Comparison of ENCODE assay signal across 15 cellular contexts in the genomic region with DNA sequence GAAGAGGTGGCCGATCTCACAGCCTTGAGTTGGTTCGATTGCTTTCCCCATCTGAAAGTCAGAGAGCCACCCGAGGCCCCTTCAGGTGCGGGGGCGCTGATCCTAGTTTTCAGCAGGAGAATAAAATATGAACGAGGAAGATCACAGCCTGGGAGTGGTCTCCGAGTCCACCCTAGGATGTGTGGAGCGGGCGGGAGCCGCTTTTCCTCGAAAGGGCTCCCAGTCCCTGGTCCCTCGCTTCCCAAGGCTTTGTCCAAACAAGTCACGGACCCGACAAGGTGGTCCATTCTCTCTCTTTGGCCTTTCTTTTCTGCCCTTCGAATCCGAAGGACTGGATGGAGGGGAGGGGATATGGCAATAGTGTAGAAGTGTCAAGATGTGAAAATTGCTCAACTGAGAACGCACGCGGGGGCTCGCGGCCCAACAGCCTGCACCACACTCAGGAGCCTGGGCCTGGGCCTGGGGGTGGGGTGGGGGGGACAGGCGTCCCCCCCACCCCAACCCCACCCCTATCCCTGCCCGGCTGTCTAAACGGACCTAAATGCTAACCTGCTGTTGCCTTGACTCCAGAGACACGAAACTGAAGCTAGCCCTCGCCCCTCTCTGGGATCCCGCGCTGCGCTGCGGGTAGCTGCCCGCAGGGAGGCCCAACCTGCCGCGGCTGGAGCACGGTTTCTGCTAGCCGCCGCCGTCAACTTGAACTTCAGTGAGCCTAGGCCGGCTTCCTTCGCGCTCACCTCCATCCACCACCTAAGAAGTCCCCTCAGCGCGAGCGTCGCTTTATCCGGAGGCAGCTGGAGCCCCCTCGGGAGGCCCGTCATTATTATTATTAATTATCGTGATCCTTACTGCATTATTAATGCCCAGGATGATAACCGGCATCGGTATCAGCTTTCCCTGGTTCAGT. TPM values are rescaled to one million over a fixed set of nuclear protein-coding genes. Genes with fewer than 3 reads are reported as not detected.
A peak's percentile ranks its signal among the peaks of the same experiment; 100 is the strongest.
DNase-seq lines count a peak whose midpoint lies in the region; ATAC-seq and TF ChIP-seq lines count a peak whose summit lies in the region.
"Had no signal": no experiment of that assay in that cellular context is flagged by ENCODE, and none has a peak within 500 bp of the region (broad histone marks: within the 10 kb centered on the region; RNA-seq: fewer than 3 reads in every experiment).

No MANE protein-coding gene starts in this region.

- H3K4me1 Mint-ChIP-seq in activated naive CD4-positive, alpha-beta T cell treated with anti-CD3 and anti-CD28 coated beads, Interleukin-2, amount 50 U/mL, for 24 hours: peaks cover 27% of the 10 kb centered on the region

- H3K36me3 Mint-ChIP-seq in activated naive CD4-positive, alpha-beta T cell treated with anti-CD3 and anti-CD28 coated beads, Interleukin-2, amount 50 U/mL, for 24 hours: peaks cover 10% of the 10 kb centered on the region

- ATAC-seq in sciatic nerve: no peak
- ATAC-seq: effector memory CD8-positive, alpha-beta T cell had no signal

- TF ChIP-seq CTCF in astrocyte of the cerebellum (IDR thresholded peaks at IDR 0.05; ENCODE audit: low read depth, low read length, missing control alignments): no peak

- H3K9me3 Mint-ChIP-seq in activated naive CD4-positive, alpha-beta T cell treated with anti-CD3 and anti-CD28 coated beads, Interleukin-2, amount 50 U/mL, for 24 hours: peaks cover 15% of the 10 kb centered on the region
- H3K9me3 Mint-ChIP-seq: effector memory CD8-positive, alpha-beta T cell had no signal

- no peak overlapping the region for H3K4me3 Mint-ChIP-seq in activated naive CD4-positive, alpha-beta T cell treated with anti-CD3 and anti-CD28 coated beads, Interleukin-2, amount 50 U/mL, for 24 hours

- intact Hi-C loops in sciatic nerve (cut with DNase I): no loop called here

- in situ Hi-C loops in astrocyte of the cerebellum (cut with HindIII; ENCODE audit: low sequenced_read_pairs): loop anchor here (10.0 to 25.0 kb wide), 2 partner anchors 249 to 526 kb away; no protein-coding TSS in a partner anchor

- peaks cover 68% of the 10 kb centered on the region for H3K27me3 Mint-ChIP-seq in activated naive CD4-positive, alpha-beta T cell treated with anti-CD3 and anti-CD28 coated beads, Interleukin-2, amount 50 U/mL, for 24 hours

- H3K27ac Mint-ChIP-seq in activated naive CD4-positive, alpha-beta T cell treated with anti-CD3 and anti-CD28 coated beads, Interleukin-2, amount 50 U/mL, for 24 hours: peak overlapping the region; percentile 46

- H3K4me3 ChIP-seq in astrocyte of the cerebellum (ENCODE audit: low read depth, low read length): peak overlapping the region; percentile 94
- H3K4me3 ChIP-seq: lower lobe of right lung, prostate gland had no signal

- no peak for DNase-seq in activated naive CD4-positive, alpha-beta T cell (lab: John Stamatoyannopoulos, UW)
- DNase-seq in astrocyte of the cerebellum (ENCODE audit: low read depth): no peak
- DNase-seq in islet precursor cell: peak; percentile 40
- DNase-seq in activated CD4-positive, CD25-positive, alpha-beta regulatory T cell (lab: John Stamatoyannopoulos, UW): no peak
- DNase-seq in NCI-H2227 treated with DMSO at 0.1 percent for 48 hours (lab: John Stamatoyannopoulos, UW): no peak
- no peak for DNase-seq in cortex of kidney (lab: John Stamatoyannopoulos, UW)
- no peak for DNase-seq in sciatic nerve (ENCODE audit: low spot score)
- DNase-seq: amniotic stem cell; effector memory CD8-positive, alpha-beta T cell; lower lobe of right lung; MM.1S; NCI-H748 treated with DMSO at 0.1 percent for 48 hours; stimulated activated CD4-positive, alpha-beta T cell treated with anti-CD3 and anti-CD28 coated beads, Interleukin-1b, Interleukin-23, amount 100 ng/mL, for 48 hours had no signal

RNA-seq across cellular contexts. Expression of a gene that starts 7.1 kb away (rescaled TPM):
- total RNA-seq in sciatic nerve: not detected
- total RNA-seq: lower lobe of right lung had no signal

RNA-seq across cellular contexts. Expression of a gene that starts 17.2 kb away (rescaled TPM):
- total RNA-seq in sciatic nerve: not detected
- total RNA-seq: lower lobe of right lung had no signal
